13 cellular contexts compared by ENCODE assay signal in genomic region chr2:86025976-86026743, GRCh38.
DNase-seq lines count a peak whose midpoint lies in the region; ATAC-seq and TF ChIP-seq lines count a peak whose summit lies in the region.
"Had no signal": no experiment of that assay in that cellular context is flagged by ENCODE, and none has a peak within 500 bp of the region (broad histone marks: within the 10 kb centered on the region; RNA-seq: fewer than 3 reads in every experiment).

No MANE protein-coding gene starts in this region.

- H4K20me1 ChIP-seq in mammary epithelial cell (ENCODE audit: insufficient read depth, low read length) = no peaks in the 10 kb centered on the region

- H3K4me3 Mint-ChIP-seq in MCF 10A (ENCODE audit: unreplicated experiment) = no peak overlapping the region
- H3K4me3 Mint-ChIP-seq in effector memory CD8-positive, alpha-beta T cell = no peak overlapping the region

- no peak for DNase-seq in MCF 10A (ENCODE audit: unreplicated experiment)
- DNase-seq in mammary epithelial cell = no peak
- no peak for DNase-seq in effector memory CD8-positive, alpha-beta T cell
- peak; percentile 45 for DNase-seq in posterior vena cava (ENCODE audit: low spot score)
- no peak for DNase-seq in vagina (ENCODE audit: extremely low spot score in 2 of 2)
- no peak for DNase-seq in iPS-NIHi11 (ENCODE audit: low spot score)
- DNase-seq in NCI-H2107 treated with DMSO at 0.1 percent for 48 hours (lab: John Stamatoyannopoulos, UW; ENCODE audit: unreplicated experiment) = no peak
- DNase-seq: KBM-7, kidney glomerular epithelial cell, NCI-H1417 had no signal

- H3K27ac ChIP-seq in mammary epithelial cell (ENCODE audit: insufficient read depth, low read depth, low read length) = no peak overlapping the region
- H3K27ac ChIP-seq in vagina = peak overlapping the region; percentile 30
- H3K27ac ChIP-seq: SK-N-MC, thoracic aorta had no signal

- no peak for TF ChIP-seq POLR2A in vagina (IDR thresholded peaks at IDR 0.05)

- intact Hi-C loops in MCF 10A (cut with micrococcal nuclease) = no loop called here
- intact Hi-C loops in mammary epithelial cell (cut with micrococcal nuclease) = no loop called here
- intact Hi-C loops in posterior vena cava (cut with DNase I) = no loop called here
- intact Hi-C loops in vagina (cut with DNase I) = no loop called here

- CTCF ChIA-PET in MCF 10A (lab: Yijun Ruan, JAX) (interaction anchor here (0.7 to 1.1 kb wide), 3 partner anchors 11 to 138 kb away, joined by 3 to 4 read pairs (median 4); no protein-coding TSS in a partner anchor), mammary epithelial cell (lab: Charles Lee; ENCODE audit: low non-redundant PET) (no interaction called here)

- H3K36me3 ChIP-seq in mammary epithelial cell (ENCODE audit: insufficient read depth, low read length) (peaks cover 14% of the 10 kb centered on the region), vagina (peaks cover 0 to 48% of the 10 kb centered on the region in 2 donors)

- no peak for ATAC-seq in effector memory CD8-positive, alpha-beta T cell (replicated peaks)
- no peak for ATAC-seq in esophagus mucosa

- BruUV-seq in MCF 10A (replicated peaks; lab: Mats Ljungman, UMichigan) = TSS peak; percentile 5
- no TSS peak for BruUV-seq in mammary epithelial cell (replicated peaks; lab: Mats Ljungman, UMichigan)

- H3K27me3 ChIP-seq in mammary epithelial cell (ENCODE audit: insufficient read depth, low read length) = no peaks in the 10 kb centered on the region
- H3K27me3 ChIP-seq in vagina = no peaks in the 10 kb centered on the region

- no peak overlapping the region for H2AFZ ChIP-seq in mammary epithelial cell (ENCODE audit: low read depth, low read length)

- TF ChIP-seq CTCF in MCF 10A (IDR thresholded peaks at IDR 0.05; ENCODE audit: unreplicated experiment) = no peak
- no peak for TF ChIP-seq CTCF in mammary epithelial cell (conservative IDR thresholded peaks at IDR 0.05 in 1 of 2, IDR thresholded peaks at IDR 0.05 in 1 of 2; ENCODE audit: extremely low read depth in 1 of 2, insufficient read depth in 1 of 2, low read depth in 1 of 2, low read length in 2 of 2)
- TF ChIP-seq CTCF in vagina (IDR thresholded peaks at IDR 0.05) = no peak

- no peaks in the 10 kb centered on the region for H3K9me3 Mint-ChIP-seq in MCF 10A (ENCODE audit: unreplicated experiment)
- H3K9me3 Mint-ChIP-seq in effector memory CD8-positive, alpha-beta T cell = no peaks in the 10 kb centered on the region

- peak overlapping the region; percentile 50 for H3K27ac Mint-ChIP-seq in MCF 10A (ENCODE audit: low read depth, unreplicated experiment)
- H3K27ac Mint-ChIP-seq in effector memory CD8-positive, alpha-beta T cell = peak overlapping the region; percentile 52 to 78

- no peaks in the 10 kb centered on the region for H3K79me2 ChIP-seq in mammary epithelial cell (ENCODE audit: insufficient read depth, low read length)

- H3K4me3 ChIP-seq in mammary epithelial cell (replicated peaks in 1 of 3; ENCODE audit: insufficient read depth in 1 of 3, low read depth in 2 of 3, low read length in 3 of 3) (no peak overlapping the region), vagina (no peak overlapping the region)
- H3K4me3 ChIP-seq: SK-N-MC, thoracic aorta had no signal

- H3K4me1 ChIP-seq in mammary epithelial cell (ENCODE audit: insufficient read depth, low read length) (no peaks in the 10 kb centered on the region), vagina (peaks cover 7% of the 10 kb centered on the region)

- POLR2A ChIA-PET in MCF 10A (lab: Yijun Ruan, JAX) = no interaction called here

- 93% methylated on average over 6 of the region's 8 CpGs for WGBS in mammary epithelial cell (ENCODE audit: low coverage, missing lambda C conversion rate)

- H3K9ac ChIP-seq in mammary epithelial cell (ENCODE audit: insufficient read depth, low read length) = no peak overlapping the region

- H3K27me3 Mint-ChIP-seq in MCF 10A (ENCODE audit: insufficient read depth, unreplicated experiment) = no peaks in the 10 kb centered on the region
- no peaks in the 10 kb centered on the region for H3K27me3 Mint-ChIP-seq in effector memory CD8-positive, alpha-beta T cell

- no peaks in the 10 kb centered on the region for H3K4me1 Mint-ChIP-seq in MCF 10A (ENCODE audit: insufficient read depth, unreplicated experiment)
- H3K4me1 Mint-ChIP-seq in effector memory CD8-positive, alpha-beta T cell (ENCODE audit: low read depth in 2 of 2) = peaks cover 8 to 11% of the 10 kb centered on the region in 2 donors

- no peak overlapping the region for H3K4me2 ChIP-seq in mammary epithelial cell (ENCODE audit: insufficient read depth, low read depth, low read length)

- in situ Hi-C loops in mammary epithelial cell (cut with MboI; ENCODE audit: low sequenced_read_pairs in 2 of 2) = no loop called here

- peaks cover 56% of the 10 kb centered on the region for H3K36me3 Mint-ChIP-seq in MCF 10A (ENCODE audit: insufficient read depth, unreplicated experiment)
- peaks cover 41% of the 10 kb centered on the region for H3K36me3 Mint-ChIP-seq in effector memory CD8-positive, alpha-beta T cell (ENCODE audit: insufficient read depth)

- no peaks in the 10 kb centered on the region for H3K9me3 ChIP-seq in mammary epithelial cell (replicated peaks; ENCODE audit: insufficient read depth, low read length)
- no peaks in the 10 kb centered on the region for H3K9me3 ChIP-seq in vagina
- H3K9me3 ChIP-seq: thoracic aorta had no signal

- dilution Hi-C loops in mammary epithelial cell (cut with HindIII; ENCODE audit: low sequenced_read_pairs) = no loop called here
